In the genomic region with DNA sequence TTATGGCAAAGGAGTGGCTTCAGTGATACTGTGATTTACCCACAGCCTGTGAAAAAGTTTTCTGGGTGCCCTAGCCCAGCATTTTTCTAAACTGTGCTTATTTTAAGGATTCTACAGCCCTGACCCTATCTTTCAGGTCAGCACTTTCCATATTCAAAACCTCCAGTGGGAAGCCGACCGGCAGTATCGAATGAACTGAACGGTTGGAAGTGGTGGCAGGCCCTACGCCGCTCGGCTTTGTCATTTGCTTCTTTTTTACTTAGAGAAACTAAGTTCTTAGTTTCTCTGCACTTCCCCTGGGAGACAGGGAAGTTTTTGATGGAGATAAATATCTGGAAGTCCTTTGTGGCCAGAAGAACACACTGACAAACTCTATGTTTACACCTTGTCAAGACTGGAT, we compare ENCODE assay signal across 8 cellular contexts. TPM values are rescaled to one million over a fixed set of nuclear protein-coding genes. Genes with fewer than 3 reads are reported as not detected.
DNase-seq lines count a peak whose midpoint lies in the region; ATAC-seq and TF ChIP-seq lines count a peak whose summit lies in the region.
"Had no signal": no experiment of that assay in that cellular context is flagged by ENCODE, and none has a peak within 500 bp of the region (broad histone marks: within the 10 kb centered on the region; RNA-seq: fewer than 3 reads in every experiment).

No MANE protein-coding gene starts in this region.

- peaks cover 12% of the 10 kb centered on the region for H3K27me3 ChIP-seq in DND-41 (ENCODE audit: insufficient read depth, low read length, poor library complexity)
- H3K27me3 ChIP-seq in PC-9 (ENCODE audit: insufficient read depth, low read depth): 0 out of 2 replicates have a peak, but pooled peaks cover 6% of the 10 kb centered on the region
- H3K27me3 ChIP-seq in parathyroid adenoma (ENCODE audit: control insufficient read depth, insufficient read depth, low read length): no peaks in the 10 kb centered on the region
- peaks cover 15% of the 10 kb centered on the region for H3K27me3 ChIP-seq in gastroesophageal sphincter

- WGBS in gastroesophageal sphincter (ENCODE audit: low coverage in 1 of 2), 2 donors: 37 to 46% methylated on average over 2 to 7 of the region's 7 CpGs

- no peak for TF ChIP-seq EP300 in gastroesophageal sphincter (IDR thresholded peaks at IDR 0.05)

- intact Hi-C loops in PC-9 (cut with micrococcal nuclease; ENCODE audit: unreplicated experiment): loop anchor here (5.0 kb wide), 1 partner anchor 80 kb away; a partner anchor contains a TSS

- H2AFZ ChIP-seq in DND-41 (ENCODE audit: low read depth, low read length) (peak overlapping the region; percentile 82; the same call in 1 of the 2 replicates), PC-9 (peak overlapping the region; percentile 99), parathyroid adenoma (peak overlapping the region; percentile 90)

- TF ChIP-seq CTCF in DND-41 (IDR thresholded peaks at IDR 0.05; ENCODE audit: borderline replicate concordance, extremely low read depth, low read length, poor library complexity, severe bottlenecking): no peak
- no peak for TF ChIP-seq CTCF in PC-9 (conservative IDR thresholded peaks at IDR 0.05)
- no peak for TF ChIP-seq CTCF in epithelial cell of proximal tubule (conservative IDR thresholded peaks at IDR 0.05; ENCODE audit: low read depth, low read length)
- no peak for TF ChIP-seq CTCF in parathyroid adenoma (IDR thresholded peaks at IDR 0.05)
- no peak for TF ChIP-seq CTCF in gastroesophageal sphincter (IDR thresholded peaks at IDR 0.05)

- H4K20me1 ChIP-seq in DND-41 (ENCODE audit: insufficient read depth, low read length) (no peaks in the 10 kb centered on the region), PC-9 (ENCODE audit: insufficient read depth) (no peaks in the 10 kb centered on the region; the same call in 1 of the 2 replicates)

- H3K4me2 ChIP-seq in DND-41 (ENCODE audit: insufficient read depth, low read length): peak overlapping the region; percentile 98
- H3K4me2 ChIP-seq in PC-9: peak overlapping the region; percentile 92
- peak overlapping the region; percentile 68 for H3K4me2 ChIP-seq in parathyroid adenoma (ENCODE audit: low read length)

- no peak overlapping the region for H3K27ac ChIP-seq in DND-41 (ENCODE audit: low read length)
- no peak overlapping the region for H3K27ac ChIP-seq in PC-9
- H3K27ac ChIP-seq in parathyroid adenoma: no peak overlapping the region
- peak overlapping the region in 1 of 4 donors; percentile 59 for H3K27ac ChIP-seq in gastroesophageal sphincter

- H3K36me3 ChIP-seq in DND-41 (ENCODE audit: insufficient read depth, low read length) (no peaks in the 10 kb centered on the region), PC-9 (ENCODE audit: low read depth) (no peaks in the 10 kb centered on the region), parathyroid adenoma (ENCODE audit: control insufficient read depth, insufficient read depth, low read length) (no peaks in the 10 kb centered on the region), gastroesophageal sphincter (no peaks in the 10 kb centered on the region)

- no peak for DNase-seq in DND-41
- no peak for DNase-seq in PC-9
- no peak for DNase-seq in epithelial cell of proximal tubule (ENCODE audit: low read depth)
- DNase-seq in activated CD4-positive, CD25-positive, alpha-beta regulatory T cell (lab: John Stamatoyannopoulos, UW): no peak
- no peak for DNase-seq in DMS79 (lab: John Stamatoyannopoulos, UW)

- H3K4me3 ChIP-seq in DND-41 (ENCODE audit: low read depth in 1 of 2, low read length in 2 of 2) (peak overlapping the region in 1 of 2 experiments; percentile 70; a peak in 3 of 4 replicates), PC-9 (peak overlapping the region; percentile 99), epithelial cell of proximal tubule (ENCODE audit: low read depth, low read length) (peak overlapping the region; percentile 75), parathyroid adenoma (ENCODE audit: low read depth, low read length) (peak overlapping the region; percentile 47), gastroesophageal sphincter (peak overlapping the region in 1 of 2 donors; percentile 62)

- H3K79me2 ChIP-seq in DND-41 (ENCODE audit: insufficient read depth, low read length) (no peaks in the 10 kb centered on the region), PC-9 (ENCODE audit: low read depth) (peaks cover 13% of the 10 kb centered on the region), parathyroid adenoma (no peaks in the 10 kb centered on the region)

- no peaks in the 10 kb centered on the region for H3K9me2 ChIP-seq in PC-9 (ENCODE audit: insufficient read depth)

- TF ChIP-seq POLR2A in gastroesophageal sphincter (IDR thresholded peaks at IDR 0.05): no peak

- TSS peak; percentile 40 for BruUV-seq in PC-9 (replicated peaks; lab: Mats Ljungman, UMichigan)

- peaks cover 11% of the 10 kb centered on the region; the same call in 1 of the 2 replicates for H3F3A ChIP-seq in PC-9 (ENCODE audit: insufficient read depth, low read depth)

- POLR2A ChIA-PET in PC-9 (lab: Charles Lee; ENCODE audit: unreplicated experiment): no interaction called here

- H3K9me3 ChIP-seq in DND-41 (ENCODE audit: insufficient read depth, low read length, severe bottlenecking) (no peaks in the 10 kb centered on the region), PC-9 (ENCODE audit: insufficient read depth, low read depth) (no peaks in the 10 kb centered on the region), parathyroid adenoma (ENCODE audit: control insufficient read depth, low read length) (no peaks in the 10 kb centered on the region), gastroesophageal sphincter (no peaks in the 10 kb centered on the region)

- H3K4me1 ChIP-seq in DND-41 (ENCODE audit: insufficient read depth, low read length): peaks cover 26% of the 10 kb centered on the region
- peaks cover 32% of the 10 kb centered on the region for H3K4me1 ChIP-seq in PC-9 (replicated peaks; ENCODE audit: insufficient read depth)
- no peaks in the 10 kb centered on the region for H3K4me1 ChIP-seq in parathyroid adenoma
- H3K4me1 ChIP-seq in gastroesophageal sphincter: peaks cover 0 to 24% (median 15%) of the 10 kb centered on the region in 3 donors

- CTCF ChIA-PET in PC-9 (lab: Charles Lee): no interaction called here

- peak overlapping the region; percentile 62 for H3K9ac ChIP-seq in DND-41 (ENCODE audit: low read depth, low read length)
- H3K9ac ChIP-seq in parathyroid adenoma: no peak overlapping the region

- no peak for ATAC-seq in DND-41 (ENCODE audit: insufficient read depth, low read depth)
- ATAC-seq in gastroesophageal sphincter: no peak

RNA-seq across cellular contexts. Expression of a gene that starts 1.0 kb away (rescaled TPM):
- total RNA-seq in PC-9 (2021): 28.8 and 32.2 TPM in 2 replicates
- 6.8 and 14.7 TPM in 2 replicates for total RNA-seq in epithelial cell of proximal tubule
- 1 to 10 TPM; 3.8 to 9.7 (median 8.6) TPM for total RNA-seq in gastroesophageal sphincter

RNA-seq across cellular contexts. Expression of a gene that starts 56.6 kb away (rescaled TPM):
- not detected in 2 replicates for total RNA-seq in PC-9 (2021)
- total RNA-seq in epithelial cell of proximal tubule: 0.17 TPM in 1 of 2 replicates, not detected in the other
- total RNA-seq in gastroesophageal sphincter: under 1 TPM in 1 of 4 donors, not detected in 3; 0.42 TPM
- total RNA-seq: pulmonary artery endothelial cell had no signal
